In genomic region chr21:44304041-44304738, GRCh38 we compare ENCODE assay signal across 13 cellular contexts. TPM values are rescaled to one million over a fixed set of nuclear protein-coding genes. Genes with fewer than 3 reads are reported as not detected.
DNase-seq lines count a peak whose midpoint lies in the region; ATAC-seq lines count a peak whose summit lies in the region.
"Had no signal": no experiment of that assay in that cellular context is flagged by ENCODE, and none has a peak within 500 bp of the region (broad histone marks: within the 10 kb centered on the region; RNA-seq: fewer than 3 reads in every experiment).

No MANE protein-coding gene starts in this region.

- H3K36me3 ChIP-seq in mucosa of rectum (ENCODE audit: control insufficient read depth in 2 of 2, insufficient read depth in 2 of 2, low read length in 2 of 2), result peaks cover 9 to 24% of the 10 kb centered on the region in 2 donors

- no peak overlapping the region for H3K4me3 Mint-ChIP-seq in activated naive CD4-positive, alpha-beta T cell treated with anti-CD3 and anti-CD28 coated beads, Interleukin-2, amount 10 ng/mL, durations not matched to agents 7 days and 5 days
- H3K4me3 Mint-ChIP-seq in activated naive CD4-positive, alpha-beta T cell treated with anti-CD3 and anti-CD28 coated beads for 36 hours, result no peak overlapping the region
- H3K4me3 Mint-ChIP-seq: activated T-cell treated with anti-CD3 and anti-CD28 coated beads, Interleukin-2, amount 50 U/mL, for 24 hours had no signal

- peak overlapping the region; percentile 94 for H3K27ac ChIP-seq in cingulate gyrus (ENCODE audit: low read depth, low read length)
- H3K27ac ChIP-seq in mucosa of rectum (ENCODE audit: low read depth in 2 of 2, low read length in 2 of 2), result peak overlapping the region; percentile 96
- peak overlapping the region; percentile 93 for H3K27ac ChIP-seq in temporal lobe (ENCODE audit: low read depth, low read length)

- peak overlapping the region; percentile 88 for H3K27ac Mint-ChIP-seq in activated naive CD4-positive, alpha-beta T cell treated with anti-CD3 and anti-CD28 coated beads, Interleukin-2, amount 10 ng/mL, durations not matched to agents 7 days and 5 days
- H3K27ac Mint-ChIP-seq in activated naive CD4-positive, alpha-beta T cell treated with anti-CD3 and anti-CD28 coated beads for 36 hours, result no peak overlapping the region

- H3K4me1 Mint-ChIP-seq in activated naive CD4-positive, alpha-beta T cell treated with anti-CD3 and anti-CD28 coated beads, Interleukin-2, amount 10 ng/mL, durations not matched to agents 7 days and 5 days, result peaks cover 43% of the 10 kb centered on the region
- H3K4me1 Mint-ChIP-seq in activated naive CD4-positive, alpha-beta T cell treated with anti-CD3 and anti-CD28 coated beads for 36 hours (ENCODE audit: low read depth), result peaks cover 38% of the 10 kb centered on the region

- peaks cover 18% of the 10 kb centered on the region for H3K36me3 Mint-ChIP-seq in activated naive CD4-positive, alpha-beta T cell treated with anti-CD3 and anti-CD28 coated beads, Interleukin-2, amount 10 ng/mL, durations not matched to agents 7 days and 5 days
- peaks cover 2% of the 10 kb centered on the region for H3K36me3 Mint-ChIP-seq in activated naive CD4-positive, alpha-beta T cell treated with anti-CD3 and anti-CD28 coated beads for 36 hours (ENCODE audit: low read depth)

- peak overlapping the region; percentile 26 to 57 for H3K9ac ChIP-seq in mucosa of rectum (ENCODE audit: low read depth in 1 of 2, low read length in 2 of 2)

- no peaks in the 10 kb centered on the region for H3K27me3 ChIP-seq in mucosa of rectum (ENCODE audit: control insufficient read depth in 2 of 2, insufficient read depth in 2 of 2, low read length in 2 of 2)

- DNase-seq in activated naive CD4-positive, alpha-beta T cell treated with anti-CD3 and anti-CD28 coated beads, Interleukin-2, amount 10 ng/mL, durations not matched to agents 7 days and 5 days, result no peak
- DNase-seq in activated naive CD4-positive, alpha-beta T cell treated with anti-CD3 and anti-CD28 coated beads for 36 hours, result no peak
- no peak for DNase-seq in NCI-H1694 (lab: John Stamatoyannopoulos, UW)
- DNase-seq: activated CD4-positive, CD25-positive, alpha-beta regulatory T cell treated with anti-CD3 and anti-CD28 coated beads, Interleukin-2, amount 50 U/mL, for 72 hours had no signal

- ATAC-seq in HG02588 (IDR thresholded peaks at IDR 0.05; ENCODE audit: unreplicated experiment) (no peak), HG02610 (IDR thresholded peaks at IDR 0.05; ENCODE audit: unreplicated experiment) (no peak)

- CTCF ChIA-PET in activated naive CD4-positive, alpha-beta T cell treated with anti-CD3 and anti-CD28 coated beads, Interleukin-2, amount 10 ng/mL, durations not matched to agents 7 days and 5 days (lab: Charles Lee), result interaction anchor here (1.1 to 1.4 kb wide), 4 partner anchors 9 to 176 kb away, joined by 3 to 4 read pairs (median 3); no protein-coding TSS in a partner anchor
- CTCF ChIA-PET in activated naive CD4-positive, alpha-beta T cell treated with anti-CD3 and anti-CD28 coated beads for 36 hours (lab: Charles Lee), result interaction anchor here (0.7 to 1.2 kb wide), 2 partner anchors 8 to 50 kb away, joined by 3 to 4 read pairs; no protein-coding TSS in a partner anchor

- peaks cover 44 to 46% of the 10 kb centered on the region in 2 donors for H3K4me1 ChIP-seq in mucosa of rectum (ENCODE audit: control insufficient read depth in 2 of 2, insufficient read depth in 2 of 2, low read length in 2 of 2)

- H3K9me3 ChIP-seq in mucosa of rectum (ENCODE audit: control insufficient read depth in 2 of 2, low read length in 2 of 2), result no peaks in the 10 kb centered on the region

- no peaks in the 10 kb centered on the region for H3K9me3 Mint-ChIP-seq in activated naive CD4-positive, alpha-beta T cell treated with anti-CD3 and anti-CD28 coated beads, Interleukin-2, amount 10 ng/mL, durations not matched to agents 7 days and 5 days
- H3K9me3 Mint-ChIP-seq in activated naive CD4-positive, alpha-beta T cell treated with anti-CD3 and anti-CD28 coated beads for 36 hours, result no peaks in the 10 kb centered on the region
- H3K9me3 Mint-ChIP-seq: activated T-cell treated with anti-CD3 and anti-CD28 coated beads, Interleukin-2, amount 50 U/mL, for 24 hours had no signal

- H3K27me3 Mint-ChIP-seq in activated naive CD4-positive, alpha-beta T cell treated with anti-CD3 and anti-CD28 coated beads, Interleukin-2, amount 10 ng/mL, durations not matched to agents 7 days and 5 days, result no peaks in the 10 kb centered on the region
- no peaks in the 10 kb centered on the region for H3K27me3 Mint-ChIP-seq in activated naive CD4-positive, alpha-beta T cell treated with anti-CD3 and anti-CD28 coated beads for 36 hours (ENCODE audit: low read depth)
- H3K27me3 Mint-ChIP-seq: activated T-cell treated with anti-CD3 and anti-CD28 coated beads, Interleukin-2, amount 50 U/mL, for 24 hours had no signal

- H3K4me3 ChIP-seq in mucosa of rectum (ENCODE audit: low read length in 2 of 2), result peak overlapping the region; percentile 11 to 26

- intact Hi-C loops in activated naive CD4-positive, alpha-beta T cell treated with anti-CD3 and anti-CD28 coated beads for 36 hours (cut with micrococcal nuclease), result loop anchor here (5.0 to 10.0 kb wide), 2 partner anchors 53 to 151 kb away; partner anchors contain the start of gene LRRC3

RNA-seq across cellular contexts. Expression of gene PFKL, which starts 4.3 kb away (rescaled TPM):
- total RNA-seq in activated naive CD4-positive, alpha-beta T cell treated with anti-CD3 and anti-CD28 coated beads for 36 hours, result 100 to 1,000 TPM; 166 to 171 TPM
- total RNA-seq in temporal lobe, result 96.4 TPM

RNA-seq across cellular contexts. Expression of gene AIRE, which starts 18.5 kb away (rescaled TPM):
- not detected for total RNA-seq in activated naive CD4-positive, alpha-beta T cell treated with anti-CD3 and anti-CD28 coated beads for 36 hours
- total RNA-seq in temporal lobe, result under 0.01 TPM
- total RNA-seq: A172, fibroblast of villous mesenchyme, skeletal muscle tissue had no signal

RNA-seq across cellular contexts. Expression of gene CFAP410, which starts 35.0 kb away (rescaled TPM):
- 10 to 100 TPM; 13.2 to 14.8 TPM for total RNA-seq in activated naive CD4-positive, alpha-beta T cell treated with anti-CD3 and anti-CD28 coated beads for 36 hours
- 9.6 TPM for total RNA-seq in temporal lobe

RNA-seq across cellular contexts. Expression of gene DNMT3L, which starts 42.5 kb away (rescaled TPM):
- not detected for total RNA-seq in activated naive CD4-positive, alpha-beta T cell treated with anti-CD3 and anti-CD28 coated beads for 36 hours
- total RNA-seq in temporal lobe, result not detected
- total RNA-seq: A172, fibroblast of villous mesenchyme, skeletal muscle tissue had no signal

RNA-seq across cellular contexts. Expression of gene TRPM2, which starts 49.2 kb away (rescaled TPM):
- total RNA-seq in activated naive CD4-positive, alpha-beta T cell treated with anti-CD3 and anti-CD28 coated beads for 36 hours, result 1 to 10 TPM; 2.5 to 3.5 TPM
- total RNA-seq in temporal lobe, result 2.0 TPM
